In the genomic region with DNA sequence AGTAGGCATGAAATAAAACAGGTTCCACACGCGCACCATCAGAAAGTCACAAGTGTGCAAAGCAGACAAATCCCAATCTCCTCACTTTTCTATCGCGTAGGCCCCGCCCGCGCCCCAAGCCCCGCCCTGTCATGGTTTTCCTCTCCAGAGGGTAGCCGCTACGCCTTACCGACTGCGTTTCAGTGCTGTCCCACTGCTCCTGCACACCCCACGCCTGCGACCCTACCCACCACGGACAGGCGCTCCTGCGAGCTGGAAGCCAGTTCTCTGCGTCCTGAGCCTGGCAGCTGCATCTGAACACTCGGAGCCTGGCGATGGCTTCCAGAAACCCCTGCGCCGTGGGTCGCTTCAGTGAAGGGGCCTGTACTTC, we compare ENCODE assay signal across 8 cellular contexts. TPM values are rescaled to one million over a fixed set of nuclear protein-coding genes. Genes with fewer than 3 reads are reported as not detected.
DNase-seq lines count a peak whose midpoint lies in the region; ATAC-seq and TF ChIP-seq lines count a peak whose summit lies in the region.

No MANE protein-coding gene starts in this region.

- H3K27ac ChIP-seq in smooth muscle cell (ENCODE audit: low read depth), result peak overlapping the region; percentile 10

- peak overlapping the region; percentile 63 for H3K9ac ChIP-seq in smooth muscle cell (ENCODE audit: low read depth)

- peaks cover 43% of the 10 kb centered on the region for H3K36me3 ChIP-seq in smooth muscle cell (ENCODE audit: low read depth)

- ATAC-seq in HG02981 (IDR thresholded peaks at IDR 0.05; ENCODE audit: unreplicated experiment), result peak; percentile 27

- H2AFZ ChIP-seq in smooth muscle cell (ENCODE audit: low read depth), result peak overlapping the region; percentile 98

- no peaks in the 10 kb centered on the region for H3K4me1 ChIP-seq in smooth muscle cell (ENCODE audit: low read depth)

- H3K79me2 ChIP-seq in smooth muscle cell (ENCODE audit: low read depth), result peaks cover 7% of the 10 kb centered on the region

- no peaks in the 10 kb centered on the region for H3F3A ChIP-seq in smooth muscle cell (ENCODE audit: low read depth)

- peak overlapping the region; percentile 95 for H3K4me3 ChIP-seq in iPS-18c (ENCODE audit: insufficient read depth, low read depth, low read length)
- peak overlapping the region; percentile 91 for H3K4me3 ChIP-seq in smooth muscle cell

- no peaks in the 10 kb centered on the region for H3K27me3 ChIP-seq in smooth muscle cell (ENCODE audit: low read depth)

- WGBS in smooth muscle cell (ENCODE audit: low lambda C conversion rate), result 4% methylated on average over 21 of the region's 23 CpGs

- H3K9me3 ChIP-seq in iPS-18c (ENCODE audit: control insufficient read depth, insufficient read depth, low read length), result peaks cover 18% of the 10 kb centered on the region
- peaks cover 47% of the 10 kb centered on the region for H3K9me3 ChIP-seq in smooth muscle cell (replicated peaks; ENCODE audit: low read depth)

- peak overlapping the region; percentile 90 for H3K4me2 ChIP-seq in smooth muscle cell

- no peak for TF ChIP-seq CTCF in smooth muscle cell (IDR thresholded peaks at IDR 0.05; ENCODE audit: borderline replicate concordance, insufficient read depth, poor library complexity, severe bottlenecking)

- DNase-seq in activated T-cell treated with anti-CD3 and anti-CD28 coated beads for 1 hour (ENCODE audit: low read depth) (peak; percentile 14), OCI-M1 (lab: John Stamatoyannopoulos, UW) (peak; percentile 80), anterior cingulate cortex (lab: John Stamatoyannopoulos, UW) (peak in 35 of 58 donors; percentile 10 to 78 (median 50)), smooth muscle cell (lab: John Stamatoyannopoulos, UW; ENCODE audit: unreplicated experiment) (no peak), NCI-H1105 (lab: John Stamatoyannopoulos, UW) (no peak)
- no peak for DNase-seq in activated T-cell treated with anti-CD3 and anti-CD28 coated beads, Interleukin-2, amount 50 U/mL, for 1 hour

- no peaks in the 10 kb centered on the region for H4K20me1 ChIP-seq in smooth muscle cell (ENCODE audit: low read depth)

RNA-seq across cellular contexts. Expression of a gene that starts 0.4 kb away (rescaled TPM):
- total RNA-seq in smooth muscle cell, result 2.5 and 2.6 TPM in 2 replicates
- 1.4 TPM in 2 replicates for polyA plus RNA-seq in smooth muscle cell

RNA-seq across cellular contexts. Expression of a gene that starts 28.1 kb away (rescaled TPM):
- total RNA-seq in smooth muscle cell, result 6.9 and 7.9 TPM in 2 replicates
- 5.2 and 6.2 TPM in 2 replicates for polyA plus RNA-seq in smooth muscle cell

RNA-seq across cellular contexts. Expression of a gene that starts 28.2 kb away (rescaled TPM):
- 5.9 and 10.1 TPM in 2 replicates for total RNA-seq in smooth muscle cell
- polyA plus RNA-seq in smooth muscle cell, result 11.2 and 11.6 TPM in 2 replicates

RNA-seq across cellular contexts. Expression of a gene that starts 59.2 kb away (rescaled TPM):
- total RNA-seq in smooth muscle cell, result 0.90 and 2.0 TPM in 2 replicates
- 1.0 and 1.1 TPM in 2 replicates for polyA plus RNA-seq in smooth muscle cell

Comparison
In these comparisons a context has a peak if more than half of its experiments do, and no peak if none do; other contexts are left out.
1. DNase-seq: peak in activated T-cell treated with anti-CD3 and anti-CD28 coated beads for 1 hour (single experiment), OCI-M1 (single experiment) and anterior cingulate cortex (35 of 58); none in activated T-cell treated with anti-CD3 and anti-CD28 coated beads, Interleukin-2, amount 50 U/mL, for 1 hour (single experiment), smooth muscle cell (single experiment) and NCI-H1105 (single experiment).